9 cellular contexts compared by ENCODE assay signal in the genomic region with DNA sequence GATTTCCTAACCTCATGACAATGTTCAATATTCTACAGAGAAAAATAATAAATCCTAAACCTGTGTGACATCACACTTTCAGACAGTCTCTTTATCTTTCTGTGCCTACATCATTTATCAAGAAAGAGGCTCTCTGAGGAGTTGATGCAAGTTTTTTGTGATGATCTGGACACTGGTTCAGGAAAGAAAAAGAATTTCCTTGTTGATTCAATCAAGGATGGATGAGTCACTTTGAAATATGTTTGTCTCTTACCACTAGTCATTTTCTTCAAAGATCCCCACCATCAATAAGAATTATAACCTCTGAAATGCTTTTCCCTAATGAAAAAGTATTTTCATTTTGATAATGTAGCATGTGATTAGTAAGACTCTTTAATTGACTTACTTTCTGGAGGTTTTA.
"Had no signal": no experiment of that assay in that cellular context is flagged by ENCODE, and none has a peak within 500 bp of the region (broad histone marks: within the 10 kb centered on the region; RNA-seq: fewer than 3 reads in every experiment).

No MANE protein-coding gene starts in this region.

- H3K27ac ChIP-seq: HL-60, KMS-11 had no signal

- DNase-seq: H9, HCEC 1CT, KBM-7 had no signal

- ATAC-seq: GM23338, HepG2 had no signal

- FAIRE-seq: H1, H54, HepG2 had no signal

- H3K4me3 ChIP-seq: GM23338 had no signal

- H3K4me2 ChIP-seq: GM23338, KMS-11 had no signal
